In genomic region chr2:224938670-224939309, GRCh38 we compare ENCODE assay signal across 8 cellular contexts.
DNase-seq lines count a peak whose midpoint lies in the region; ATAC-seq and TF ChIP-seq lines count a peak whose summit lies in the region.

No MANE protein-coding gene starts in this region.

- H4K20me1 ChIP-seq in Loucy (ENCODE audit: insufficient read depth, low read length, poor library complexity, severe bottlenecking) = peaks cover 4% of the 10 kb centered on the region

- peak overlapping the region; percentile 20 for H3K4me2 ChIP-seq in Loucy (ENCODE audit: low read depth, low read length, poor library complexity, severe bottlenecking)

- WGBS in spleen, 5 donors = 38 to 59% (median 47%) methylated on average over 7 of the region's 7 CpGs

- H3K27me3 ChIP-seq in CD4-positive, alpha-beta memory T cell (ENCODE audit: insufficient read depth, low read length) = no peaks in the 10 kb centered on the region
- no peaks in the 10 kb centered on the region for H3K27me3 ChIP-seq in Loucy (ENCODE audit: insufficient read depth, low read length, poor library complexity, severe bottlenecking)
- H3K27me3 ChIP-seq in spleen (replicated peaks in 1 of 7) = no peaks in the 10 kb centered on the region
- no peaks in the 10 kb centered on the region for H3K27me3 ChIP-seq in H7 (ENCODE audit: control insufficient read depth, insufficient read depth, low read length)

- no peaks in the 10 kb centered on the region for H3K27me3 Mint-ChIP-seq in CD4-positive, alpha-beta memory T cell
- no peaks in the 10 kb centered on the region for H3K27me3 Mint-ChIP-seq in chondrocyte (ENCODE audit: low read depth)

- peak overlapping the region; percentile 44 for H3K27ac ChIP-seq in CD4-positive, alpha-beta memory T cell (ENCODE audit: low read depth, low read length)
- peak overlapping the region in 7 of 8 donors; percentile 52 to 89 (median 68) for H3K27ac ChIP-seq in spleen

- peaks cover 94% of the 10 kb centered on the region for H3K4me1 ChIP-seq in CD4-positive, alpha-beta memory T cell (ENCODE audit: insufficient read depth, low read length)
- H3K4me1 ChIP-seq in Loucy (ENCODE audit: insufficient read depth, low read length, poor library complexity, severe bottlenecking) (peaks cover 60% of the 10 kb centered on the region), spleen (peaks cover 41 to 99% (median 76%) of the 10 kb centered on the region in 6 donors)

- peak in 1 of 5 donors; percentile 66 for DNase-seq in CD4-positive, alpha-beta memory T cell
- DNase-seq in chondrocyte (ENCODE audit: low spot score) = no peak
- DNase-seq in spleen = no peak
- DNase-seq in NCI-H2107 treated with DMSO at 0.1 percent for 48 hours (lab: John Stamatoyannopoulos, UW; ENCODE audit: unreplicated experiment) = no peak
- DNase-seq in HPDE6-E6E7 (ENCODE audit: extremely low spot score) = no peak
- no peak for DNase-seq in H7

- H3F3A ChIP-seq in Loucy (ENCODE audit: low read depth) = no peaks in the 10 kb centered on the region

- H3K9me3 ChIP-seq in CD4-positive, alpha-beta memory T cell (ENCODE audit: control insufficient read depth in 1 of 2, low read length in 2 of 2) = no peaks in the 10 kb centered on the region
- H3K9me3 ChIP-seq in Loucy (ENCODE audit: insufficient read depth, low read depth, low read length) (no peaks in the 10 kb centered on the region), spleen (no peaks in the 10 kb centered on the region)

- peak; percentile 37 for ATAC-seq in GM21381 (IDR thresholded peaks at IDR 0.05; ENCODE audit: unreplicated experiment)

- H2AFZ ChIP-seq in Loucy (ENCODE audit: low read length) = no peak overlapping the region

- H3K79me2 ChIP-seq in Loucy (ENCODE audit: insufficient read depth, low read length) = peaks cover 90% of the 10 kb centered on the region

- H3K9ac ChIP-seq in Loucy (ENCODE audit: low read depth, low read length, poor library complexity, severe bottlenecking) = no peak overlapping the region

- peaks cover 15 to 17% of the 10 kb centered on the region in 2 donors for H3K36me3 Mint-ChIP-seq in CD4-positive, alpha-beta memory T cell
- H3K36me3 Mint-ChIP-seq in chondrocyte (ENCODE audit: low read depth) = no peaks in the 10 kb centered on the region

- H3K27ac Mint-ChIP-seq in CD4-positive, alpha-beta memory T cell = peak overlapping the region; percentile 69 to 94 (median 83)
- H3K27ac Mint-ChIP-seq in chondrocyte (ENCODE audit: unreplicated experiment) = peak overlapping the region; percentile 76

- H3K4me1 Mint-ChIP-seq in CD4-positive, alpha-beta memory T cell = peaks cover 61 to 90% (median 74%) of the 10 kb centered on the region in 4 donors
- H3K4me1 Mint-ChIP-seq in chondrocyte (ENCODE audit: low read depth) = peaks cover 61% of the 10 kb centered on the region

- H3K4me3 ChIP-seq in CD4-positive, alpha-beta memory T cell (ENCODE audit: low read length in 2 of 2) = peak overlapping the region in 1 of 2 donors; percentile 3
- H3K4me3 ChIP-seq in Loucy (ENCODE audit: low read length, poor library complexity, severe bottlenecking) (no peak overlapping the region), spleen (peak overlapping the region in 1 of 8 donors; percentile 16), H7 (ENCODE audit: insufficient read depth, low read depth, low read length) (no peak overlapping the region)

- POLR2A ChIA-PET in CD4-positive, alpha-beta memory T cell (lab: Charles Lee; ENCODE audit: partially characterized antibody) = interaction anchor here (0.6 to 17.7 kb wide), 9 partner anchors 8 to 114 kb away, joined by 3 to 279 read pairs (median 6); no protein-coding TSS in a partner anchor

- intact Hi-C loops in CD4-positive, alpha-beta memory T cell (cut with micrococcal nuclease) = loop anchor here (1.0 kb wide), 1 partner anchor 9 kb away; no protein-coding TSS in a partner anchor
- intact Hi-C loops in spleen (cut with DNase I; ENCODE audit: low total_unique reads) = loop anchor here (10.0 kb wide), 1 partner anchor 66 kb away; no protein-coding TSS in a partner anchor

- TF ChIP-seq CTCF in Loucy (conservative IDR thresholded peaks at IDR 0.05; ENCODE audit: low read length) (no peak), chondrocyte (IDR thresholded peaks at IDR 0.05) (no peak), spleen (IDR thresholded peaks at IDR 0.05 in 8 of 11, conservative IDR thresholded peaks at IDR 0.05 in 3 of 11) (no peak)

- H3K36me3 ChIP-seq in CD4-positive, alpha-beta memory T cell (ENCODE audit: insufficient read depth, low read length) = no peaks in the 10 kb centered on the region
- H3K36me3 ChIP-seq in Loucy (ENCODE audit: insufficient read depth, low read length) = no peaks in the 10 kb centered on the region
- H3K36me3 ChIP-seq in spleen = peaks cover 0 to 13% (median 0%) of the 10 kb centered on the region in 6 donors
- no peaks in the 10 kb centered on the region for H3K36me3 ChIP-seq in H7 (replicated peaks; ENCODE audit: control insufficient read depth, insufficient read depth, low read length)

- H3K9me2 ChIP-seq in Loucy (replicated peaks; ENCODE audit: low read depth, low read length) = no peaks in the 10 kb centered on the region

- no peaks in the 10 kb centered on the region for H3K9me3 Mint-ChIP-seq in CD4-positive, alpha-beta memory T cell
- no peaks in the 10 kb centered on the region for H3K9me3 Mint-ChIP-seq in chondrocyte (ENCODE audit: low read depth)

- H3K4me3 Mint-ChIP-seq in CD4-positive, alpha-beta memory T cell = peak overlapping the region; percentile 13 to 79 (median 66)
- peak overlapping the region; percentile 42 for H3K4me3 Mint-ChIP-seq in chondrocyte (ENCODE audit: unreplicated experiment)

- CTCF ChIA-PET in CD4-positive, alpha-beta memory T cell (lab: Charles Lee; ENCODE audit: partially characterized antibody) = interaction anchor here (0.8 to 2.1 kb wide), 4 partner anchors 11 to 63 kb away, joined by 3 to 5 read pairs (median 4); no protein-coding TSS in a partner anchor

- TF ChIP-seq POLR2A in spleen (IDR thresholded peaks at IDR 0.05) = no peak
